ENCODE assay signal across 28 cellular contexts in genomic region chr5:36272136-36272665, GRCh38. TPM values are rescaled to one million over a fixed set of nuclear protein-coding genes. Genes with fewer than 3 reads are reported as not detected.
"Had no signal": no experiment of that assay in that cellular context is flagged by ENCODE, and none has a peak within 500 bp of the region (broad histone marks: within the 10 kb centered on the region; RNA-seq: fewer than 3 reads in every experiment).

No MANE protein-coding gene starts in this region.

- H3K9me3 ChIP-seq: adrenal gland, spleen, transverse colon had no signal

- DNase-seq: activated CD4-positive, alpha-beta T cell treated with anti-CD3 and anti-CD28 coated beads for 1 hour; activated CD8-positive, alpha-beta memory T cell treated with anti-CD3 and anti-CD28 coated beads for 24 hours; activated CD8-positive, alpha-beta memory T cell treated with anti-CD3 and anti-CD28 coated beads, Interleukin-2, amount 50 U/mL, for 4 hours; activated T-cell treated with anti-CD3 and anti-CD28 coated beads, Interleukin-2, amount 50 U/mL, for 24 hours; adrenal gland; cerebellar nuclear complex; effector CD4-positive, alpha-beta T cell; hippocampal formation; left ventricle myocardium superior; mammary epithelial cell; naive thymus-derived CD8-positive, alpha-beta T cell; retina; spleen; stimulated activated CD4-positive, alpha-beta T cell treated with anti-CD3 and anti-CD28 coated beads, Interleukin-4, amount 100 ng/mL, for 4 hours; T-helper 1 cell; transverse colon; WERI-Rb-1 had no signal

- H3K4me1 ChIP-seq: adrenal gland, spleen had no signal

- H3K36me3 ChIP-seq: adrenal gland, neural progenitor cell, spleen, transverse colon, WERI-Rb-1 had no signal

- H2AFZ ChIP-seq: neural progenitor cell had no signal

- H3K9ac ChIP-seq: neural progenitor cell had no signal

- FAIRE-seq: bronchial epithelial cell, endometrium, frontal cortex, TTC549, urothelium cell line had no signal

- H3K27ac ChIP-seq: adrenal gland, neural progenitor cell, spleen, transverse colon, WERI-Rb-1 had no signal

- H3K27me3 ChIP-seq: adrenal gland, neural progenitor cell, spleen, transverse colon had no signal

- ATAC-seq: activated naive CD4-positive, alpha-beta T cell treated with anti-CD3 and anti-CD28 coated beads, Interleukin-2, amount 50 U/mL, for 72 hours; activated T-helper 17 cell treated with anti-CD3 and anti-CD28 coated beads, Interleukin-2, amount 50 U/mL, for 72 hours; left ventricle myocardium superior; naive thymus-derived CD8-positive, alpha-beta T cell had no signal

- H3K4me3 ChIP-seq: adrenal gland, neural progenitor cell, spleen, transverse colon had no signal

- H3K4me2 ChIP-seq: neural progenitor cell had no signal

RNA-seq across cellular contexts. Expression of gene RANBP3L, which starts 29.5 kb away (rescaled TPM):
- total RNA-seq: activated naive CD4-positive, alpha-beta T cell treated with anti-CD3 and anti-CD28 coated beads, Interleukin-2, amount 50 U/mL, for 72 hours; activated T-helper 17 cell treated with anti-CD3 and anti-CD28 coated beads, Interleukin-2, amount 50 U/mL, for 72 hours; bronchial epithelial cell; epithelial cell of proximal tubule; fibroblast of lung; mammary epithelial cell; naive thymus-derived CD8-positive, alpha-beta T cell; progenitor cell of endocrine pancreas had no signal
- polyA plus RNA-seq: mammary epithelial cell had no signal
